1 cellular context compared by ENCODE assay signal in the genomic region with DNA sequence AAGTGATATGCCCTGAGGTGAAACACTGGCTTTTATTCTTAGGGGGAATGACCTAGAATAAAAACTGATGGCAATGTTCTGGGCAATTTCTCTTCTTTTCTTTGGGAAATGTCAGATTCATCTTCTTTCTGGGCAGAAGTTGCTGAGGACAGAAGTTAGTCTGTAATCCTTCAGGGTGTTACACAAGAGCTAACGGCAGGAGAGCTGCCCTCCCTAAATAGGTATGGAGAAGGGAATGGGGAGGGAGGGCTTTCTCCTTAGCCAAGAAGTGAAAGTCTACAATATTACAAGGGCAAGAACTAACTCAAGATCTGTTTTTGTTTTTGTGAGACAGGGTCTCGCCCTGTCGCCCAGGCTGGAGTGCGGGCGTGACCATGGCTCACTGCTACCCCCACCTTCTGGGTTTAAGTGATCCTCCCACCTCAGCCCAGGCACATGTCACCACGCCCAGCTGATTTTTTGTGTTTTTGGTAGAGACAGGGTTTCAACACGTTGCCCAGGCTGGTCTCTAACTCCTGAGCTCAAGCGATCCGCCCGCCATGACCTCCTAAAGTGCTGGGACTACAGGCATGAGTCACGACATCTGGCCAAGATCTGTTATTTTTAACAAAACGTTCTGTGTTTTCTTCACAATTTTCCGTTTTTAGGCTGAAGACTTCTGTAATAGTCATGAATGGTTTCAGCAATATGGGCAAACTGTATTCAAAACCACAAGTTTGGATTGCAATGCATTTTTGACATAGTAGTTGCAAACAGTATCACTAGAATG.
TF ChIP-seq lines count a peak whose summit lies in the region.

No MANE protein-coding gene starts in this region.

TF ChIP-seq in K562, 482 proteins besides CTCF, POLR2A, EP300 and RAD21 (continued from another document):
- TF ChIP-seq BCOR (IDR thresholded peaks at IDR 0.05) (no peak), KHSRP (IDR thresholded peaks at IDR 0.05) (no peak), CSDE1 (IDR thresholded peaks at IDR 0.05) (no peak), CEBPG (CRISPR knock-in tag; IDR thresholded peaks at IDR 0.05) (no peak), CEBPG (tag; conservative IDR thresholded peaks at IDR 0.05 in 1 of 2, IDR thresholded peaks at IDR 0.05 in 1 of 2) (peak in 1 of 2 experiments; percentile 40; a peak in 1 of 4 replicates), ZNF449 (CRISPR knock-in tag; IDR thresholded peaks at IDR 0.05) (no peak), MBD2 (IDR thresholded peaks at IDR 0.05; ENCODE audit: borderline replicate concordance, low read depth) (no peak), FOSL1 (tag; conservative IDR thresholded peaks at IDR 0.05) (peak; percentile 55), ZNF778 (CRISPR knock-in tag; IDR thresholded peaks at IDR 0.05) (no peak), ZNF324 (CRISPR knock-in tag; IDR thresholded peaks at IDR 0.05) (no peak), SMAD2 (IDR thresholded peaks at IDR 0.05; ENCODE audit: low read depth, low read length) (no peak), POLR2H (tag; IDR thresholded peaks at IDR 0.05; ENCODE audit: low read depth) (no peak), ZFP30 (CRISPR knock-in tag; IDR thresholded peaks at IDR 0.05; ENCODE audit: borderline replicate concordance) (no peak), PTRF (tag; IDR thresholded peaks at IDR 0.05) (0 out of 2 replicates have a peak, but pooled peaks have one; percentile 21), LCOR (CRISPR knock-in tag; IDR thresholded peaks at IDR 0.05) (no peak), ZBTB1 (CRISPR knock-in tag; IDR thresholded peaks at IDR 0.05; ENCODE audit: borderline replicate concordance, low read depth) (no peak), ELF2 (CRISPR knock-in tag; IDR thresholded peaks at IDR 0.05) (no peak), CHD2 (IDR thresholded peaks at IDR 0.05; ENCODE audit: low read depth, low read length) (no peak), CEBPB (tag; IDR thresholded peaks at IDR 0.05) (peak; percentile 65; the same call in 1 of the 2 replicates), ZNF668 (CRISPR knock-in tag; IDR thresholded peaks at IDR 0.05) (no peak), ARID1B (IDR thresholded peaks at IDR 0.05) (no peak), XRCC3 (IDR thresholded peaks at IDR 0.05) (no peak), PYGO2 (tag; IDR thresholded peaks at IDR 0.05) (no peak), TCF15 (CRISPR knock-in tag; IDR thresholded peaks at IDR 0.05) (no peak)
- TF ChIP-seq, protein P1, sequence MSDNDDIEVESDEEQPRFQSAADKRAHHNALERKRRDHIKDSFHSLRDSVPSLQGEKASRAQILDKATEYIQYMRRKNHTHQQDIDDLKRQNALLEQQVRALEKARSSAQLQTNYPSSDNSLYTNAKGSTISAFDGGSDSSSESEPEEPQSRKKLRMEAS (CRISPR knock-in tag; IDR thresholded peaks at IDR 0.05): 0 out of 2 replicates have a peak, but pooled peaks have one; percentile 23
- TF ChIP-seq, protein P2, sequence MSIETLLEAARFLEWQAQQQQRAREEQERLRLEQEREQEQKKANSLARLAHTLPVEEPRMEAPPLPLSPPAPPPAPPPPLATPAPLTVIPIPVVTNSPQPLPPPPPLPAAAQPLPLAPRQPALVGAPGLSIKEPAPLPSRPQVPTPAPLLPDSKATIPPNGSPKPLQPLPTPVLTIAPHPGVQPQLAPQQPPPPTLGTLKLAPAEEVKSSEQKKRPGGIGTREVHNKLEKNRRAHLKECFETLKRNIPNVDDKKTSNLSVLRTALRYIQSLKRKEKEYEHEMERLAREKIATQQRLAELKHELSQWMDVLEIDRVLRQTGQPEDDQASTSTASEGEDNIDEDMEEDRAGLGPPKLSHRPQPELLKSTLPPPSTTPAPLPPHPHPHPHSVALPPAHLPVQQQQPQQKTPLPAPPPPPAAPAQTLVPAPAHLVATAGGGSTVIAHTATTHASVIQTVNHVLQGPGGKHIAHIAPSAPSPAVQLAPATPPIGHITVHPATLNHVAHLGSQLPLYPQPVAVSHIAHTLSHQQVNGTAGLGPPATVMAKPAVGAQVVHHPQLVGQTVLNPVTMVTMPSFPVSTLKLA (conservative IDR thresholded peaks at IDR 0.05): peak in 1 of 2 experiments; percentile 45; a peak in 1 of 4 replicates
- TF ChIP-seq, protein P3, sequence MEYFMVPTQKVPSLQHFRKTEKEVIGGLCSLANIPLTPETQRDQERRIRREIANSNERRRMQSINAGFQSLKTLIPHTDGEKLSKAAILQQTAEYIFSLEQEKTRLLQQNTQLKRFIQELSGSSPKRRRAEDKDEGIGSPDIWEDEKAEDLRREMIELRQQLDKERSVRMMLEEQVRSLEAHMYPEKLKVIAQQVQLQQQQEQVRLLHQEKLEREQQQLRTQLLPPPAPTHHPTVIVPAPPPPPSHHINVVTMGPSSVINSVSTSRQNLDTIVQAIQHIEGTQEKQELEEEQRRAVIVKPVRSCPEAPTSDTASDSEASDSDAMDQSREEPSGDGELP (CRISPR knock-in tag; IDR thresholded peaks at IDR 0.05; ENCODE audit: borderline replicate concordance): peak; percentile 47; the same call in 1 of the 2 replicates
